1 cellular context compared by ENCODE assay signal in genomic region chr19:2416321-2417097, GRCh38.
TF ChIP-seq lines count a peak whose summit lies in the region.

No MANE protein-coding gene starts in this region.

TF ChIP-seq in HepG2, 621 proteins besides CTCF, POLR2A, EP300 and RAD21 (continued from another document and continues in another):
- peak; percentile 39; the same call in 1 of the 2 replicates for TF ChIP-seq ZNF12 (CRISPR knock-in tag; IDR thresholded peaks at IDR 0.05)
- TF ChIP-seq JDP2 (CRISPR knock-in tag; IDR thresholded peaks at IDR 0.05; ENCODE audit: borderline replicate concordance) = no peak
- peak; percentile 63 for TF ChIP-seq MYC (CRISPR knock-in tag; IDR thresholded peaks at IDR 0.05; ENCODE audit: borderline replicate concordance)
- peak; percentile 92 for TF ChIP-seq ZNF740 (CRISPR knock-in tag; IDR thresholded peaks at IDR 0.05)
- TF ChIP-seq SNAI1 (CRISPR knock-in tag; IDR thresholded peaks at IDR 0.05; ENCODE audit: borderline replicate concordance) = peak; percentile 42; the same call in 1 of the 2 replicates
- peak; percentile 59; the same call in 1 of the 2 replicates for TF ChIP-seq ZNF605 (CRISPR knock-in tag; IDR thresholded peaks at IDR 0.05)
- TF ChIP-seq, protein P1, sequence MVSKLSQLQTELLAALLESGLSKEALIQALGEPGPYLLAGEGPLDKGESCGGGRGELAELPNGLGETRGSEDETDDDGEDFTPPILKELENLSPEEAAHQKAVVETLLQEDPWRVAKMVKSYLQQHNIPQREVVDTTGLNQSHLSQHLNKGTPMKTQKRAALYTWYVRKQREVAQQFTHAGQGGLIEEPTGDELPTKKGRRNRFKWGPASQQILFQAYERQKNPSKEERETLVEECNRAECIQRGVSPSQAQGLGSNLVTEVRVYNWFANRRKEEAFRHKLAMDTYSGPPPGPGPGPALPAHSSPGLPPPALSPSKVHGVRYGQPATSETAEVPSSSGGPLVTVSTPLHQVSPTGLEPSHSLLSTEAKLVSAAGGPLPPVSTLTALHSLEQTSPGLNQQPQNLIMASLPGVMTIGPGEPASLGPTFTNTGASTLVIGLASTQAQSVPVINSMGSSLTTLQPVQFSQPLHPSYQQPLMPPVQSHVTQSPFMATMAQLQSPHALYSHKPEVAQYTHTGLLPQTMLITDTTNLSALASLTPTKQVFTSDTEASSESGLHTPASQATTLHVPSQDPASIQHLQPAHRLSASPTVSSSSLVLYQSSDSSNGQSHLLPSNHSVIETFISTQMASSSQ (IDR thresholded peaks at IDR 0.05; ENCODE audit: low read depth) = no peak
- TF ChIP-seq, protein P1 (CRISPR knock-in tag; IDR thresholded peaks at IDR 0.05; ENCODE audit: borderline replicate concordance) = no peak; the same call in 1 of the 2 replicates
- peak; percentile 77; the same call in 1 of the 2 replicates for TF ChIP-seq HOXD1 (CRISPR knock-in tag; IDR thresholded peaks at IDR 0.05)
- no peak for TF ChIP-seq ZNF720 (CRISPR knock-in tag; IDR thresholded peaks at IDR 0.05)
- peak; percentile 66; the same call in 1 of the 2 replicates for TF ChIP-seq ZNF768 (CRISPR knock-in tag; IDR thresholded peaks at IDR 0.05)
- TF ChIP-seq KDM1A (CRISPR knock-in tag; IDR thresholded peaks at IDR 0.05) = no peak
- TF ChIP-seq CHD4 (IDR thresholded peaks at IDR 0.05; ENCODE audit: borderline replicate concordance, low read length) = no peak
- 0 out of 2 replicates have a peak, but pooled peaks have one; percentile 29 for TF ChIP-seq NFAT5 (CRISPR knock-in tag; IDR thresholded peaks at IDR 0.05)
- TF ChIP-seq TSC22D2 (CRISPR knock-in tag; IDR thresholded peaks at IDR 0.05; ENCODE audit: borderline replicate concordance) = no peak
- peak; percentile 67 for TF ChIP-seq ZNF292 (CRISPR knock-in tag; IDR thresholded peaks at IDR 0.05; ENCODE audit: borderline replicate concordance, low read depth)
- TF ChIP-seq NFYC (CRISPR knock-in tag; IDR thresholded peaks at IDR 0.05) = no peak
- 0 out of 2 replicates have a peak, but pooled peaks have one; percentile 66 for TF ChIP-seq ZNF451 (CRISPR knock-in tag; IDR thresholded peaks at IDR 0.05)
- no peak for TF ChIP-seq CREB1 (IDR thresholded peaks at IDR 0.05)
- TF ChIP-seq CREB1 (CRISPR knock-in tag; IDR thresholded peaks at IDR 0.05) = peak; percentile 88
- 0 out of 2 replicates have a peak, but pooled peaks have one; percentile 24 for TF ChIP-seq RFXANK (CRISPR knock-in tag; IDR thresholded peaks at IDR 0.05)
- no peak for TF ChIP-seq NR1H2 (CRISPR knock-in tag; IDR thresholded peaks at IDR 0.05; ENCODE audit: borderline replicate concordance, low read depth)
- no peak for TF ChIP-seq MED8 (CRISPR knock-in tag; IDR thresholded peaks at IDR 0.05; ENCODE audit: insufficient replicate concordance)
- no peak for TF ChIP-seq LBX2 (CRISPR knock-in tag; IDR thresholded peaks at IDR 0.05; ENCODE audit: borderline replicate concordance)
- TF ChIP-seq, protein P2, sequence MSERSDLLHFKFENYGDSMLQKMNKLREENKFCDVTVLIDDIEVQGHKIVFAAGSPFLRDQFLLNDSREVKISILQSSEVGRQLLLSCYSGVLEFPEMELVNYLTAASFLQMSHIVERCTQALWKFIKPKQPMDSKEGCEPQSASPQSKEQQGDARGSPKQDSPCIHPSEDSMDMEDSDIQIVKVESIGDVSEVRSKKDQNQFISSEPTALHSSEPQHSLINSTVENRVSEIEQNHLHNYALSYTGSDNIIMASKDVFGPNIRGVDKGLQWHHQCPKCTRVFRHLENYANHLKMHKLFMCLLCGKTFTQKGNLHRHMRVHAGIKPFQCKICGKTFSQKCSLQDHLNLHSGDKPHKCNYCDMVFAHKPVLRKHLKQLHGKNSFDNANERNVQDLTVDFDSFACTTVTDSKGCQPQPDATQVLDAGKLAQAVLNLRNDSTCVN (CRISPR knock-in tag; IDR thresholded peaks at IDR 0.05; ENCODE audit: borderline replicate concordance) = peak; percentile 94
- TF ChIP-seq, protein P3, sequence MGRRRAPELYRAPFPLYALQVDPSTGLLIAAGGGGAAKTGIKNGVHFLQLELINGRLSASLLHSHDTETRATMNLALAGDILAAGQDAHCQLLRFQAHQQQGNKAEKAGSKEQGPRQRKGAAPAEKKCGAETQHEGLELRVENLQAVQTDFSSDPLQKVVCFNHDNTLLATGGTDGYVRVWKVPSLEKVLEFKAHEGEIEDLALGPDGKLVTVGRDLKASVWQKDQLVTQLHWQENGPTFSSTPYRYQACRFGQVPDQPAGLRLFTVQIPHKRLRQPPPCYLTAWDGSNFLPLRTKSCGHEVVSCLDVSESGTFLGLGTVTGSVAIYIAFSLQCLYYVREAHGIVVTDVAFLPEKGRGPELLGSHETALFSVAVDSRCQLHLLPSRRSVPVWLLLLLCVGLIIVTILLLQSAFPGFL (CRISPR knock-in tag; IDR thresholded peaks at IDR 0.05) = no peak
- no peak for TF ChIP-seq GRHL1 (CRISPR knock-in tag; conservative IDR thresholded peaks at IDR 0.05)
- no peak for TF ChIP-seq KLF12 (CRISPR knock-in tag; IDR thresholded peaks at IDR 0.05; ENCODE audit: borderline replicate concordance)
- TF ChIP-seq, protein P4, sequence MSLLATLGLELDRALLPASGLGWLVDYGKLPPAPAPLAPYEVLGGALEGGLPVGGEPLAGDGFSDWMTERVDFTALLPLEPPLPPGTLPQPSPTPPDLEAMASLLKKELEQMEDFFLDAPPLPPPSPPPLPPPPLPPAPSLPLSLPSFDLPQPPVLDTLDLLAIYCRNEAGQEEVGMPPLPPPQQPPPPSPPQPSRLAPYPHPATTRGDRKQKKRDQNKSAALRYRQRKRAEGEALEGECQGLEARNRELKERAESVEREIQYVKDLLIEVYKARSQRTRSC (CRISPR knock-in tag; IDR thresholded peaks at IDR 0.05; ENCODE audit: low read depth) = no peak
- TF ChIP-seq BCL6 (CRISPR knock-in tag; IDR thresholded peaks at IDR 0.05) = peak; percentile 55; the same call in 1 of the 2 replicates
- no peak for TF ChIP-seq RAD51 (IDR thresholded peaks at IDR 0.05; ENCODE audit: borderline replicate concordance)
- TF ChIP-seq, protein P5, sequence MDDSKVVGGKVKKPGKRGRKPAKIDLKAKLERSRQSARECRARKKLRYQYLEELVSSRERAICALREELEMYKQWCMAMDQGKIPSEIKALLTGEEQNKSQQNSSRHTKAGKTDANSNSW (CRISPR knock-in tag; IDR thresholded peaks at IDR 0.05; ENCODE audit: borderline replicate concordance) = no peak
- TF ChIP-seq ASH2L (IDR thresholded peaks at IDR 0.05; ENCODE audit: insufficient read length, low read depth, low read length) = peak; percentile 78
- TF ChIP-seq JUNB (CRISPR knock-in tag; IDR thresholded peaks at IDR 0.05; ENCODE audit: borderline replicate concordance) = no peak
- no peak for TF ChIP-seq NR2F2 (IDR thresholded peaks at IDR 0.05; ENCODE audit: borderline replicate concordance, low read depth)
- TF ChIP-seq ZNF17 (CRISPR knock-in tag; IDR thresholded peaks at IDR 0.05) = no peak
- TF ChIP-seq SAP130 (CRISPR knock-in tag; IDR thresholded peaks at IDR 0.05; ENCODE audit: low read depth) = peak; percentile 70; the same call in 1 of the 2 replicates
- TF ChIP-seq, protein P6, sequence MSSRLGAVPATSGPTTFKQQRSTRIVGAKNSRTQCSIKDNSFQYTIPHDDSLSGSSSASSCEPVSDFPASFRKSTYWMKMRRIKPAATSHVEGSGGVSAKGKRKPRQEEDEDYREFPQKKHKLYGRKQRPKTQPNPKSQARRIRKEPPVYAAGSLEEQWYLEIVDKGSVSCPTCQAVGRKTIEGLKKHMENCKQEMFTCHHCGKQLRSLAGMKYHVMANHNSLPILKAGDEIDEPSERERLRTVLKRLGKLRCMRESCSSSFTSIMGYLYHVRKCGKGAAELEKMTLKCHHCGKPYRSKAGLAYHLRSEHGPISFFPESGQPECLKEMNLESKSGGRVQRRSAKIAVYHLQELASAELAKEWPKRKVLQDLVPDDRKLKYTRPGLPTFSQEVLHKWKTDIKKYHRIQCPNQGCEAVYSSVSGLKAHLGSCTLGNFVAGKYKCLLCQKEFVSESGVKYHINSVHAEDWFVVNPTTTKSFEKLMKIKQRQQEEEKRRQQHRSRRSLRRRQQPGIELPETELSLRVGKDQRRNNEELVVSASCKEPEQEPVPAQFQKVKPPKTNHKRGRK (CRISPR knock-in tag; IDR thresholded peaks at IDR 0.05) = 0 out of 2 replicates have a peak, but pooled peaks have one; percentile 30
- no peak for TF ChIP-seq KLF13 (CRISPR knock-in tag; IDR thresholded peaks at IDR 0.05)
- peak; percentile 67; the same call in 1 of the 2 replicates for TF ChIP-seq MEIS1 (CRISPR knock-in tag; IDR thresholded peaks at IDR 0.05; ENCODE audit: borderline replicate concordance)
- no peak for TF ChIP-seq MATR3 (CRISPR knock-in tag; IDR thresholded peaks at IDR 0.05)
- no peak for TF ChIP-seq ZNF329 (CRISPR knock-in tag; IDR thresholded peaks at IDR 0.05; ENCODE audit: low read depth)
- TF ChIP-seq ZNF264 (CRISPR knock-in tag; IDR thresholded peaks at IDR 0.05) = peak; percentile 89; the same call in 1 of the 2 replicates
- TF ChIP-seq CENPT (CRISPR knock-in tag; IDR thresholded peaks at IDR 0.05; ENCODE audit: low read depth) = no peak; the same call in 1 of the 2 replicates
- TF ChIP-seq PRPF4 (IDR thresholded peaks at IDR 0.05; ENCODE audit: low read depth, low read length, poor library complexity, severe bottlenecking) = no peak
